ENCODE assay signal across 8 cellular contexts in the genomic region with DNA sequence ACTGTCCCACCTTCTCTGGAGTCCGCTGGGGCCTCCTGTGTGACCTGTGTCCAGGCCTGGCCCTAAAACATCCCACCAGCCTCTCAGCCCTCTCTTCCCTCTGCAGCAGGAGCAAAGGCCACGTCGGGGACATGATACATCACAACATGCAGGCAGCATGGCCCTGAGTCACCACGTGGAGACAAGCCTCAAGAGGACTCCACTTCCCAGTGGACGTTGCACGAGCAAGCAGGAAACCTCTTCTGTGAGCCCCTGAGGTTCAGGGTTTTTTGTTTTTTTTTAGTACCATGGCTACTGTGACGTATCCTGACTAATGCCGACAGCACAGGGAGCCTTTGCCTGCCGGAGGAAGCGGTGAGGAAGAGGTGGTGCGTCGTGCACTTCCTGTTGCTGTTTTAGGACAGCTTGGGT.
DNase-seq lines count a peak whose midpoint lies in the region; ATAC-seq lines count a peak whose summit lies in the region.

No MANE protein-coding gene starts in this region.

- no peaks in the 10 kb centered on the region for H3K36me3 Mint-ChIP-seq in activated CD4-positive, alpha-beta T cell treated with anti-CD3 and anti-CD28 coated beads, Interleukin-2, amount 10 ng/mL, durations not matched to agents 24 days and 14 days (ENCODE audit: low read depth)
- peaks cover 10% of the 10 kb centered on the region for H3K36me3 Mint-ChIP-seq in effector memory CD8-positive, alpha-beta T cell (ENCODE audit: insufficient read depth)

- H3K4me1 Mint-ChIP-seq in activated CD4-positive, alpha-beta T cell treated with anti-CD3 and anti-CD28 coated beads, Interleukin-2, amount 10 ng/mL, durations not matched to agents 24 days and 14 days: peaks cover 22% of the 10 kb centered on the region
- peaks cover 16 to 23% of the 10 kb centered on the region in 2 donors for H3K4me1 Mint-ChIP-seq in effector memory CD8-positive, alpha-beta T cell (ENCODE audit: low read depth in 2 of 2)

- peak; percentile 9 for DNase-seq in HCEC 1CT
- peak; percentile 91 for DNase-seq in activated CD4-positive, alpha-beta T cell treated with anti-CD3 and anti-CD28 coated beads, Interleukin-2, amount 10 ng/mL, durations not matched to agents 24 days and 14 days
- peak; percentile 59 to 65 (median 63) for DNase-seq in effector memory CD8-positive, alpha-beta T cell
- peak; percentile 28 to 38 (median 29) for DNase-seq in stimulated activated CD4-positive, alpha-beta T cell treated with anti-CD3 and anti-CD28 coated beads, TNF-alpha, amount 100 ng/mL, for 1 hour (ENCODE audit: low read depth in 3 of 3, low spot score in 1 of 3)
- DNase-seq in COLO829 (ENCODE audit: low spot score): no peak

- peaks cover 13% of the 10 kb centered on the region for H3K27me3 Mint-ChIP-seq in activated CD4-positive, alpha-beta T cell treated with anti-CD3 and anti-CD28 coated beads, Interleukin-2, amount 10 ng/mL, durations not matched to agents 24 days and 14 days
- H3K27me3 Mint-ChIP-seq in effector memory CD8-positive, alpha-beta T cell: peaks cover 19 to 28% of the 10 kb centered on the region in 2 donors

- intact Hi-C loops in activated CD4-positive, alpha-beta T cell treated with anti-CD3 and anti-CD28 coated beads, Interleukin-2, amount 10 ng/mL, durations not matched to agents 24 days and 14 days (cut with micrococcal nuclease): loop anchor here (1.0 kb wide), 2 partner anchors 12 to 24 kb away; no protein-coding TSS in a partner anchor

- peak overlapping the region; percentile 87 for H3K27ac Mint-ChIP-seq in activated CD4-positive, alpha-beta T cell treated with anti-CD3 and anti-CD28 coated beads, Interleukin-2, amount 10 ng/mL, durations not matched to agents 24 days and 14 days
- H3K27ac Mint-ChIP-seq in effector memory CD8-positive, alpha-beta T cell: peak overlapping the region; percentile 90 to 93

- peaks cover 12% of the 10 kb centered on the region for H3K9me3 Mint-ChIP-seq in activated CD4-positive, alpha-beta T cell treated with anti-CD3 and anti-CD28 coated beads, Interleukin-2, amount 10 ng/mL, durations not matched to agents 24 days and 14 days
- H3K9me3 Mint-ChIP-seq in effector memory CD8-positive, alpha-beta T cell: no peaks in the 10 kb centered on the region

- ATAC-seq in effector memory CD8-positive, alpha-beta T cell (replicated peaks): peak; percentile 97
- ATAC-seq in HG02870 (IDR thresholded peaks at IDR 0.05; ENCODE audit: unreplicated experiment) (no peak), GM21825 (IDR thresholded peaks at IDR 0.05; ENCODE audit: unreplicated experiment) (no peak), GM18873 (IDR thresholded peaks at IDR 0.05; ENCODE audit: low FRiP score, unreplicated experiment) (no peak)

- H3K4me3 Mint-ChIP-seq in activated CD4-positive, alpha-beta T cell treated with anti-CD3 and anti-CD28 coated beads, Interleukin-2, amount 10 ng/mL, durations not matched to agents 24 days and 14 days: peak overlapping the region; percentile 78
- peak overlapping the region; percentile 76 to 78 for H3K4me3 Mint-ChIP-seq in effector memory CD8-positive, alpha-beta T cell
